In genomic region chr13:113998781-113999617, GRCh38 we compare ENCODE assay signal across 22 cellular contexts. TPM values are rescaled to one million over a fixed set of nuclear protein-coding genes. Genes with fewer than 3 reads are reported as not detected.
DNase-seq lines count a peak whose midpoint lies in the region; ATAC-seq, FAIRE-seq and TF ChIP-seq lines count a peak whose summit lies in the region.
"Had no signal": no experiment of that assay in that cellular context is flagged by ENCODE, and none has a peak within 500 bp of the region (broad histone marks: within the 10 kb centered on the region; RNA-seq: fewer than 3 reads in every experiment).

No MANE protein-coding gene starts in this region.

- no peaks in the 10 kb centered on the region for H3K9me3 ChIP-seq in IMR-90 (ENCODE audit: control insufficient read depth, insufficient read depth, low read length)
- no peaks in the 10 kb centered on the region for H3K9me3 ChIP-seq in ascending aorta
- H3K9me3 ChIP-seq in stomach = no peaks in the 10 kb centered on the region

- no peak overlapping the region for H2BK120ac ChIP-seq in IMR-90 (ENCODE audit: low read depth, low read length)

- H3K56ac ChIP-seq in IMR-90 (ENCODE audit: extremely low read depth, insufficient read depth, low read length) = no peak overlapping the region

- H2BK15ac ChIP-seq in IMR-90 (ENCODE audit: low read depth, low read length) = no peak overlapping the region

- H3K4me1 ChIP-seq in IMR-90 (ENCODE audit: control insufficient read depth, insufficient read depth, low read length) (peaks cover 7% of the 10 kb centered on the region), ascending aorta (peaks cover 6 to 8% of the 10 kb centered on the region in 2 donors), stomach (peaks cover 0 to 9% (median 2%) of the 10 kb centered on the region in 4 donors)

- in situ Hi-C loops in IMR-90 (cut with MboI; ENCODE audit: low sequenced_read_pairs) = no loop called here

- H3K27me3 Mint-ChIP-seq in immature natural killer cell (ENCODE audit: low read depth in 3 of 3) = peaks cover 23 to 54% (median 48%) of the 10 kb centered on the region in 3 donors
- H3K27me3 Mint-ChIP-seq: naive thymus-derived CD8-positive, alpha-beta T cell had no signal

- H2BK20ac ChIP-seq in IMR-90 (ENCODE audit: low read depth, low read length) = no peak overlapping the region

- no peak overlapping the region for H3K4me2 ChIP-seq in IMR-90 (ENCODE audit: low read depth, low read length)
- H3K4me2 ChIP-seq: hepatocyte had no signal

- H4K8ac ChIP-seq in IMR-90 (ENCODE audit: low read depth in 2 of 2, low read length in 2 of 2) = no peak overlapping the region

- dilution Hi-C loops in IMR-90 (cut with HindIII; ENCODE audit: low sequenced_read_pairs, unreplicated experiment) = no loop called here

- H4K20me1 ChIP-seq in IMR-90 (ENCODE audit: insufficient read depth, low read length) = peaks cover 14% of the 10 kb centered on the region

- DNase-seq in IMR-90 (no peak), ascending aorta (ENCODE audit: low spot score in 2 of 2) (no peak), immature natural killer cell (no peak), stomach (no peak), GM12892 (ENCODE audit: insufficient read length) (no peak), A172 (ENCODE audit: low spot score) (no peak)
- no peak for DNase-seq in activated effector memory CD4-positive, alpha-beta T cell treated with anti-CD3 and anti-CD28 coated beads, Interleukin-2, amount 50 U/mL, for 16 hours
- DNase-seq: activated T-cell treated with anti-CD3 and anti-CD28 coated beads for 4 hours; amniotic stem cell; C1 segment of cervical spinal cord; DMS79; retina; stimulated activated CD4-positive, alpha-beta T cell treated with anti-CD3 and anti-CD28 coated beads, Interleukin-2, amount 100 ng/mL, for 48 hours; T-helper 2 cell had no signal

- H3K9ac ChIP-seq in IMR-90 (ENCODE audit: low read depth, low read length) = no peak overlapping the region

- no peak for ATAC-seq in IMR-90 (ENCODE audit: low read depth)
- no peak for ATAC-seq in GM18909 (IDR thresholded peaks at IDR 0.05; ENCODE audit: poor library complexity, unreplicated experiment)
- ATAC-seq: activated CD4-positive, CD25-positive, alpha-beta regulatory T cell treated with anti-CD3 and anti-CD28 coated beads, Interleukin-2, amount 50 U/mL, for 24 hours; esophagus mucosa; left colon; naive thymus-derived CD8-positive, alpha-beta T cell had no signal

- CTCF ChIA-PET in IMR-90 (lab: Yijun Ruan, JAX) = no interaction called here

- H2AK9ac ChIP-seq in IMR-90 (replicated peaks; ENCODE audit: low read depth, low read length, poor library complexity) = peak overlapping the region; percentile 75

- peaks cover 5 to 26% (median 8%) of the 10 kb centered on the region in 3 donors for H3K36me3 Mint-ChIP-seq in immature natural killer cell

- no peak overlapping the region for H3K4me3 Mint-ChIP-seq in immature natural killer cell

- no peak overlapping the region for H2AK5ac ChIP-seq in IMR-90 (ENCODE audit: low read depth, low read length)

- POLR2A ChIA-PET in IMR-90 (lab: Charles Lee; ENCODE audit: unreplicated experiment) = no interaction called here

- no peak overlapping the region for H3K14ac ChIP-seq in IMR-90 (replicated peaks; ENCODE audit: low read depth, low read length)

- H3K27ac ChIP-seq in IMR-90 (ENCODE audit: insufficient read depth, low read length) = peak overlapping the region; percentile 11; the same call in 1 of the 2 replicates
- H3K27ac ChIP-seq in ascending aorta = peak overlapping the region; percentile 49 to 58
- H3K27ac ChIP-seq in stomach = peak overlapping the region; percentile 1 to 61 (median 21)
- H3K27ac ChIP-seq: hepatocyte had no signal

- peaks cover 3% of the 10 kb centered on the region; the same call in 1 of the 2 replicates for H3K9me1 ChIP-seq in IMR-90 (ENCODE audit: insufficient read depth, low read length)

- no peaks in the 10 kb centered on the region for H3K4me1 Mint-ChIP-seq in immature natural killer cell

- no peak for FAIRE-seq in GM12892 (lab: Jason Lieb, UNC)
- FAIRE-seq: H1 had no signal

- TF ChIP-seq RAD21 in IMR-90 (IDR thresholded peaks at IDR 0.05; ENCODE audit: low read length) = no peak

- H3K4ac ChIP-seq in IMR-90 (ENCODE audit: low read depth, low read length) = 0 out of 2 replicates have a peak overlapping the region, but pooled peaks have one; percentile 16

- peaks cover 0 to 4% (median 0%) of the 10 kb centered on the region in 6 donors for H3K9me3 Mint-ChIP-seq in immature natural killer cell

- 90% methylated on average over 4 of the region's 42 CpGs; no CpG with 5 or more reads in 1 of the 2 experiments for WGBS in IMR-90 (ENCODE audit: extremely low coverage in 2 of 2, insufficient read length in 1 of 2), 2 experiments
- 78 to 86% (median 79%) methylated on average over 38 to 42 of the region's 42 CpGs for WGBS in stomach, 5 donors

- no peak for TF ChIP-seq POLR2A in IMR-90 (IDR thresholded peaks at IDR 0.05; ENCODE audit: low read depth, low read length)
- no peak for TF ChIP-seq POLR2A in stomach (IDR thresholded peaks at IDR 0.05)
- no peak for TF ChIP-seq POLR2A in GM12892 (IDR thresholded peaks at IDR 0.05; ENCODE audit: low read depth, low read length)

- peak overlapping the region; percentile 64 for H2AFZ ChIP-seq in IMR-90 (replicated peaks; ENCODE audit: low read length, poor library complexity)
- H2AFZ ChIP-seq: hepatocyte had no signal

- no peak overlapping the region for H3K23ac ChIP-seq in IMR-90 (ENCODE audit: low read depth, low read length)

- no peak overlapping the region for H4K91ac ChIP-seq in IMR-90 (ENCODE audit: insufficient read depth, low read depth, low read length)

- no peak for TF ChIP-seq EP300 in stomach (IDR thresholded peaks at IDR 0.05)

- H3K36me3 ChIP-seq in IMR-90 (ENCODE audit: control insufficient read depth, insufficient read depth, low read length) = peaks cover 68% of the 10 kb centered on the region
- H3K36me3 ChIP-seq in ascending aorta = peaks cover 32 to 54% of the 10 kb centered on the region in 2 donors
- peaks cover 0 to 64% (median 44%) of the 10 kb centered on the region in 4 donors for H3K36me3 ChIP-seq in stomach

- H3K4me3 ChIP-seq in IMR-90 (ENCODE audit: insufficient read depth, low read depth, low read length) = no peak overlapping the region
- no peak overlapping the region for H3K4me3 ChIP-seq in ascending aorta
- no peak overlapping the region for H3K4me3 ChIP-seq in stomach
- H3K4me3 ChIP-seq: coronary artery, hepatocyte had no signal

- intact Hi-C loops in IMR-90 (cut with micrococcal nuclease) (no loop called here), ascending aorta (cut with DNase I) (no loop called here), stomach (cut with DNase I; ENCODE audit: low total_unique reads) (no loop called here)

- H2BK5ac ChIP-seq in IMR-90 (ENCODE audit: low read depth, low read length, poor library complexity, severe bottlenecking) = peak overlapping the region; percentile 2

- TF ChIP-seq CTCF in IMR-90 (conservative IDR thresholded peaks at IDR 0.05; ENCODE audit: low read depth, low read length) (no peak), ascending aorta (IDR thresholded peaks at IDR 0.05) (no peak), stomach (IDR thresholded peaks at IDR 0.05) (no peak)

- no peaks in the 10 kb centered on the region for H3K27me3 ChIP-seq in IMR-90 (ENCODE audit: control insufficient read depth, insufficient read depth, low read length)
- H3K27me3 ChIP-seq in ascending aorta = no peaks in the 10 kb centered on the region
- H3K27me3 ChIP-seq in stomach = no peaks in the 10 kb centered on the region
- H3K27me3 ChIP-seq: hepatocyte had no signal

- peak overlapping the region in 5 of 6 donors; percentile 45 to 79 (median 48) for H3K27ac Mint-ChIP-seq in immature natural killer cell

- H4K5ac ChIP-seq in IMR-90 (ENCODE audit: low read depth, low read length) = no peak overlapping the region

- no peak overlapping the region for H3K18ac ChIP-seq in IMR-90 (ENCODE audit: low read depth, low read length)

- peaks cover 6 to 58% of the 10 kb centered on the region in 2 experiments; a peak in 3 of 4 replicates for H3K79me1 ChIP-seq in IMR-90 (ENCODE audit: low read depth in 1 of 2, low read length in 2 of 2)

- BruUV-seq in IMR-90 (replicated peaks; lab: Mats Ljungman, UMichigan) = no TSS peak

TF ChIP-seq in IMR-90, 13 proteins besides CTCF, POLR2A, EP300 and RAD21:
- no peak for TF ChIP-seq RFX5 (IDR thresholded peaks at IDR 0.05; ENCODE audit: low read depth, low read length)
- no peak for TF ChIP-seq BHLHE40 (IDR thresholded peaks at IDR 0.05; ENCODE audit: low read depth, low read length)
- TF ChIP-seq, protein P1, sequence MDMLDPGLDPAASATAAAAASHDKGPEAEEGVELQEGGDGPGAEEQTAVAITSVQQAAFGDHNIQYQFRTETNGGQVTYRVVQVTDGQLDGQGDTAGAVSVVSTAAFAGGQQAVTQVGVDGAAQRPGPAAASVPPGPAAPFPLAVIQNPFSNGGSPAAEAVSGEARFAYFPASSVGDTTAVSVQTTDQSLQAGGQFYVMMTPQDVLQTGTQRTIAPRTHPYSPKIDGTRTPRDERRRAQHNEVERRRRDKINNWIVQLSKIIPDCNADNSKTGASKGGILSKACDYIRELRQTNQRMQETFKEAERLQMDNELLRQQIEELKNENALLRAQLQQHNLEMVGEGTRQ (IDR thresholded peaks at IDR 0.05; ENCODE audit: low read depth, low read length) = no peak
- no peak for TF ChIP-seq MXI1 (IDR thresholded peaks at IDR 0.05; ENCODE audit: borderline replicate concordance, low read depth, low read length)

RNA-seq across cellular contexts. Expression of gene C13orf46, which starts 25.1 kb away (rescaled TPM):
- total RNA-seq in IMR-90 (2012; rRNA removed) (under 0.01 TPM in 2 replicates), ascending aorta (4.8 TPM), stomach (10 to 100 TPM in 2 of 5 donors, 1 to 10 TPM in 1, under 1 TPM in 1, not detected in 1; 0.58 to 32.6 (median 12.0) TPM)
- polyA plus RNA-seq in IMR-90 (2012; rRNA removed) (2.1 and 2.5 TPM in 2 replicates), immature natural killer cell (1 to 10 TPM in 1 of 3 donors, under 1 TPM in 1, not detected in 1; 0.07 to 1.1 TPM), stomach (10 to 100 TPM in 1 of 3 donors, 1 to 10 TPM in 1, under 1 TPM in 1; 0.95 to 17.6 (median 8.7) TPM)
- 1.7 and 1.8 TPM in 2 replicates for polyA plus RNA-seq in IMR-90 (2012; cell fraction: cytosol; rRNA removed)
- polyA plus RNA-seq in IMR-90 (2012; cell fraction: nucleus; rRNA removed; ENCODE audit: low replicate concordance) = 8.9 and 10.0 TPM in 2 replicates
- 0.08 TPM for polyA plus RNA-seq in GM12892 (2012; ENCODE audit: missing spikeins)
- total RNA-seq in A172 (2014; rRNA removed; shearing (Covaris generic)) = 0.02 and 0.12 TPM in 2 replicates
